Comparison of ENCODE assay signal across 18 cellular contexts in genomic region chr1:15583016-15583706, GRCh38. TPM values are rescaled to one million over a fixed set of nuclear protein-coding genes. Genes with fewer than 3 reads are reported as not detected.
A peak's percentile ranks its signal among the peaks of the same experiment; 100 is the strongest.
DNase-seq lines count a peak whose midpoint lies in the region; ATAC-seq, FAIRE-seq and TF ChIP-seq lines count a peak whose summit lies in the region.
"Had no signal": no experiment of that assay in that cellular context is flagged by ENCODE, and none has a peak within 500 bp of the region (broad histone marks: within the 10 kb centered on the region; RNA-seq: fewer than 3 reads in every experiment).

No MANE protein-coding gene starts in this region.

- H3K27ac Mint-ChIP-seq in activated CD4-positive, alpha-beta memory T cell treated with anti-CD3 and anti-CD28 coated beads, Interleukin-2, amount 10 ng/mL, durations not matched to agents 7 days and 5 days = no peak overlapping the region

- H3K36me3 ChIP-seq in heart left ventricle (no peaks in the 10 kb centered on the region), right lobe of liver (no peaks in the 10 kb centered on the region)
- H3K36me3 ChIP-seq: neutrophil, suprapubic skin had no signal

- no peaks in the 10 kb centered on the region for H3K9me3 ChIP-seq in heart left ventricle
- H3K9me3 ChIP-seq in right lobe of liver = no peaks in the 10 kb centered on the region
- H3K9me3 ChIP-seq: neutrophil, suprapubic skin had no signal

- no peaks in the 10 kb centered on the region for H3K27me3 Mint-ChIP-seq in activated CD4-positive, alpha-beta memory T cell treated with anti-CD3 and anti-CD28 coated beads, Interleukin-2, amount 10 ng/mL, durations not matched to agents 7 days and 5 days

- H3K4me3 ChIP-seq in heart left ventricle = no peak overlapping the region
- peak overlapping the region in 2 of 3 donors; percentile 69 to 79 for H3K4me3 ChIP-seq in right lobe of liver
- H3K4me3 ChIP-seq: suprapubic skin had no signal

- H3K27ac ChIP-seq in heart left ventricle (no peak overlapping the region), right lobe of liver (peak overlapping the region in 1 of 3 donors; percentile 78)
- H3K27ac ChIP-seq: neutrophil, suprapubic skin had no signal

- DNase-seq in Right ventricle myocardium inferior (ENCODE audit: missing footprints) = no peak
- no peak for DNase-seq in heart left ventricle
- DNase-seq in activated CD4-positive, alpha-beta memory T cell treated with anti-CD3 and anti-CD28 coated beads, Interleukin-2, amount 10 ng/mL, durations not matched to agents 7 days and 5 days = no peak
- peak in 1 of 3 donors; percentile 60 for DNase-seq in right lobe of liver
- no peak for DNase-seq in SW 1271 (lab: John Stamatoyannopoulos, UW)
- DNase-seq in urothelium cell line (ENCODE audit: low spot score) = no peak
- DNase-seq in NCI-H2029 treated with DMSO at 0.1 percent for 48 hours (lab: John Stamatoyannopoulos, UW) = no peak
- DNase-seq: activated CD4-positive, alpha-beta T cell treated with anti-CD3 and anti-CD28 coated beads, Interleukin-2, amount 50 U/mL, for 1 hour; activated gamma-delta T cell; GOT3; Karpas-422; NCI-H1417 treated with DMSO at 0.1 percent for 48 hours; right cardiac atrium; stimulated activated CD4-positive, alpha-beta T cell treated with anti-CD3 and anti-CD28 coated beads, Interleukin-1b, Interleukin-23, amount 100 ng/mL, for 48 hours had no signal

- TF ChIP-seq CTCF in heart left ventricle (IDR thresholded peaks at IDR 0.05) (no peak), right lobe of liver (IDR thresholded peaks at IDR 0.05) (no peak)

- no peaks in the 10 kb centered on the region for H3K9me3 Mint-ChIP-seq in activated CD4-positive, alpha-beta memory T cell treated with anti-CD3 and anti-CD28 coated beads, Interleukin-2, amount 10 ng/mL, durations not matched to agents 7 days and 5 days

- peak overlapping the region; percentile 70 for H3K4me3 Mint-ChIP-seq in activated CD4-positive, alpha-beta memory T cell treated with anti-CD3 and anti-CD28 coated beads, Interleukin-2, amount 10 ng/mL, durations not matched to agents 7 days and 5 days

- ATAC-seq in Right ventricle myocardium inferior = peak; percentile 44
- no peak for ATAC-seq in heart left ventricle
- peak; percentile 23 to 42 (median 28) for ATAC-seq in right lobe of liver
- no peak for ATAC-seq in GM21576 (IDR thresholded peaks at IDR 0.05; ENCODE audit: unreplicated experiment)
- ATAC-seq: esophagus mucosa, right cardiac atrium had no signal

- intact Hi-C loops in Right ventricle myocardium inferior (cut with DNase I) (no loop called here), heart left ventricle (cut with DNase I) (no loop called here), right lobe of liver (cut with DNase I) (no loop called here)

- peaks cover 0 to 17% (median 0%) of the 10 kb centered on the region in 9 donors for H3K27me3 ChIP-seq in heart left ventricle
- no peaks in the 10 kb centered on the region for H3K27me3 ChIP-seq in right lobe of liver
- H3K27me3 ChIP-seq: suprapubic skin had no signal

- CTCF ChIA-PET in activated CD4-positive, alpha-beta memory T cell treated with anti-CD3 and anti-CD28 coated beads, Interleukin-2, amount 10 ng/mL, durations not matched to agents 7 days and 5 days (lab: Charles Lee) = interaction anchor here (1.2 kb wide), 1 partner anchor 20 kb away, joined by 3 read pairs; no protein-coding TSS in a partner anchor

- TF ChIP-seq POLR2A in heart left ventricle (IDR thresholded peaks at IDR 0.05) (no peak), right lobe of liver (IDR thresholded peaks at IDR 0.05) (no peak)

- 82 to 87% (median 86%) methylated on average over 18 of the region's 18 CpGs for WGBS in heart left ventricle, 4 donors
- 31% methylated on average over 12 of the region's 18 CpGs for WGBS in right lobe of liver (ENCODE audit: insufficient coverage, low coverage, low lambda C conversion rate, missing lambda C conversion rate)

- H3K4me1 ChIP-seq in heart left ventricle (peaks cover 0 to 36% (median 5%) of the 10 kb centered on the region in 12 donors), right lobe of liver (peaks cover 0 to 32% (median 8%) of the 10 kb centered on the region in 4 donors)

- no peak for FAIRE-seq in urothelium cell line (lab: Jason Lieb, UNC)

- H3K36me3 Mint-ChIP-seq in activated CD4-positive, alpha-beta memory T cell treated with anti-CD3 and anti-CD28 coated beads, Interleukin-2, amount 10 ng/mL, durations not matched to agents 7 days and 5 days (ENCODE audit: low read depth) = peaks cover 30% of the 10 kb centered on the region

- POLR2A ChIA-PET in activated CD4-positive, alpha-beta memory T cell treated with anti-CD3 and anti-CD28 coated beads, Interleukin-2, amount 10 ng/mL, durations not matched to agents 7 days and 5 days (lab: Charles Lee) = interaction anchor here (1.1 to 1.3 kb wide), 2 partner anchors 21 to 102 kb away, joined by 3 to 5 read pairs; no protein-coding TSS in a partner anchor

- H3K4me1 Mint-ChIP-seq in activated CD4-positive, alpha-beta memory T cell treated with anti-CD3 and anti-CD28 coated beads, Interleukin-2, amount 10 ng/mL, durations not matched to agents 7 days and 5 days = peaks cover 41% of the 10 kb centered on the region

RNA-seq across cellular contexts. Expression of gene AGMAT, which starts 1.7 kb away (rescaled TPM):
- total RNA-seq in Right ventricle myocardium inferior (0.11 TPM), heart left ventricle (under 1 TPM in 3 of 9 donors, not detected in 6; 0.22 to 0.53 (median 0.23) TPM), right lobe of liver (10 to 100 TPM; 49.4 to 79.9 (median 66.1) TPM)
- polyA plus RNA-seq in heart left ventricle = under 1 TPM; 0.08 to 0.12 TPM
- 1 to 10 TPM; 7.9 to 8.4 TPM for total RNA-seq in activated CD4-positive, alpha-beta memory T cell treated with anti-CD3 and anti-CD28 coated beads, Interleukin-2, amount 10 ng/mL, durations not matched to agents 7 days and 5 days

RNA-seq across cellular contexts. Expression of gene DDI2, which starts 34.1 kb away (rescaled TPM):
- total RNA-seq in Right ventricle myocardium inferior = 20.4 TPM
- total RNA-seq in heart left ventricle = 10 to 100 TPM; 15.0 to 33.5 (median 24.5) TPM
- polyA plus RNA-seq in heart left ventricle = 1 to 10 TPM; 6.2 to 9.4 TPM
- total RNA-seq in activated CD4-positive, alpha-beta memory T cell treated with anti-CD3 and anti-CD28 coated beads, Interleukin-2, amount 10 ng/mL, durations not matched to agents 7 days and 5 days = 10 to 100 TPM; 30.5 to 32.7 TPM
- 10 to 100 TPM; 24.9 to 70.0 (median 42.9) TPM for total RNA-seq in right lobe of liver

RNA-seq across cellular contexts. Expression of gene DNAJC16, which starts 56.5 kb away (rescaled TPM):
- total RNA-seq in Right ventricle myocardium inferior = 14.6 TPM
- total RNA-seq in heart left ventricle = 10 to 100 TPM; 11.9 to 22.8 (median 19.1) TPM
- 10 to 100 TPM in 1 of 2 donors, 1 to 10 TPM in 1; 4.2 to 10.3 TPM for polyA plus RNA-seq in heart left ventricle
- total RNA-seq in activated CD4-positive, alpha-beta memory T cell treated with anti-CD3 and anti-CD28 coated beads, Interleukin-2, amount 10 ng/mL, durations not matched to agents 7 days and 5 days = 10 to 100 TPM; 17.3 to 18.1 TPM
- total RNA-seq in right lobe of liver = 10 to 100 TPM in 4 of 6 experiments, 1 to 10 TPM in 2; 8.4 to 15.0 (median 11.9) TPM

RNA-seq across cellular contexts. Expression of gene CASP9, which starts 59.1 kb away (rescaled TPM):
- 11.2 TPM for total RNA-seq in Right ventricle myocardium inferior
- 10 to 100 TPM in 6 of 9 donors, 1 to 10 TPM in 3; 8.6 to 15.9 (median 11.8) TPM for total RNA-seq in heart left ventricle
- 10 to 100 TPM; 11.5 to 16.9 TPM for polyA plus RNA-seq in heart left ventricle
- 10 to 100 TPM; 21.5 to 22.4 TPM for total RNA-seq in activated CD4-positive, alpha-beta memory T cell treated with anti-CD3 and anti-CD28 coated beads, Interleukin-2, amount 10 ng/mL, durations not matched to agents 7 days and 5 days
- total RNA-seq in right lobe of liver = 1 to 10 TPM; 2.3 to 9.0 (median 8.2) TPM

Comparison
In these comparisons a context has a peak if more than half of its experiments do, and no peak if none do; other contexts are left out.
1. ATAC-seq: peak in Right ventricle myocardium inferior (single experiment) and right lobe of liver (4 of 4); none in heart left ventricle (0 of 4) and GM21576 (single experiment).
2. H3K4me3 ChIP-seq: peak in right lobe of liver (2 of 3); none in heart left ventricle (0 of 12).
3. RNA of gene AGMAT, which starts 1.7 kb away (total RNA-seq): 49.4 to 79.9 TPM in right lobe of liver; 7.9 to 8.4 TPM in activated CD4-positive, alpha-beta memory T cell treated with anti-CD3 and anti-CD28 coated beads, Interleukin-2, amount 10 ng/mL, durations not matched to agents 7 days and 5 days, 0.11 TPM in Right ventricle myocardium inferior (single experiment) and 0.22 to 0.53 TPM in heart left ventricle; every median in the first group is over 4 times any median in the second.